1 cellular context compared by ENCODE assay signal in the genomic region with DNA sequence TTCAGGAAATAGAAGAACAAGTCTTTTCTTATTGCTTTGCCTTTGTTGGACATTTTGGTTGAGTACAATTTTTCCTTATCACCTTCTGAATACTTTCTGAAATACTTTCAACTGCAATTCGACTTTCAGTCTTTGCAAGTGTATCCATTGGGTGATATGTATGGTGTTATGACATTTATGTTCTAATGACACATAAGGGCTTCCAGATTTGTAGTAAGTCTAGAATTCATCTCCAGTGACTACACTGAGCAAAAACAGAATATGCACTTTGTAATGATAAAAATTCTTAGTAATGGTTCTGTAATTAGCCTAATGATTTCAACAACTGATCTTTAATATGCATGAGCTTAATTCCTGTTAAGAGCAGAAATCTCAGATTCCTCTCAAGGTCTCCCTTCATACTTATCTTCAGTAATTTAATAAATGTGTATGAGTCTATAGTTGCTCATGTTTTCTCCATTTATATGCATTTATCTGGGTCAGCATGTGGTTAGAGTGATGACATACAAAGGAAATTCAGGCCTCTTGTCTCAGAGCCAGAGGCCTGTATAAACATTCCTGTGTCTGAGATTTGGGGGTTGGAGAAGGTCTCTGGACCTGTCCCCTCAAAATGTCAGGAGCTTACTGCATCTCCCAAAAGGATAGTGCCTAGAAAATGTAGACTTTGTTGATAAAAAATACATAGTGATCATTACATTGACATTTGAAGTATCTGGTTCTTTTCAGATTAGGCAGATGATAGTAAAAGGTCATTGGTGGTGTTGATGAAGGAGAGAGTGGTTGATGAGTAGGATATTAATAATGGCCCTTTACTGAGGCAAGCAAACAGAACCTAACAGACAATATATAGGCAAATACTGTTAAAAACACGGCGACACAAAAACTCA.
TF ChIP-seq lines count a peak whose summit lies in the region.

No MANE protein-coding gene starts in this region.

TF ChIP-seq in SK-N-SH, 30 proteins besides CTCF, POLR2A, EP300 and RAD21 (continued from another document):
- 0 out of 2 replicates have a peak, but pooled peaks have one; percentile 34 for TF ChIP-seq GABPA (IDR thresholded peaks at IDR 0.05; ENCODE audit: low read depth)
- TF ChIP-seq, protein P1, sequence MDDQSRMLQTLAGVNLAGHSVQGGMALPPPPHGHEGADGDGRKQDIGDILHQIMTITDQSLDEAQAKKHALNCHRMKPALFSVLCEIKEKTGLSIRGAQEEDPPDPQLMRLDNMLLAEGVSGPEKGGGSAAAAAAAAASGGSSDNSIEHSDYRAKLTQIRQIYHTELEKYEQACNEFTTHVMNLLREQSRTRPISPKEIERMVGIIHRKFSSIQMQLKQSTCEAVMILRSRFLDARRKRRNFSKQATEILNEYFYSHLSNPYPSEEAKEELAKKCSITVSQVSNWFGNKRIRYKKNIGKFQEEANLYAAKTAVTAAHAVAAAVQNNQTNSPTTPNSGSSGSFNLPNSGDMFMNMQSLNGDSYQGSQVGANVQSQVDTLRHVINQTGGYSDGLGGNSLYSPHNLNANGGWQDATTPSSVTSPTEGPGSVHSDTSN (IDR thresholded peaks at IDR 0.05): peak; percentile 92
- peak; percentile 69; the same call in 1 of the 2 replicates for TF ChIP-seq MEF2A (IDR thresholded peaks at IDR 0.05; ENCODE audit: borderline replicate concordance, low read depth)
- TF ChIP-seq FOXM1 (IDR thresholded peaks at IDR 0.05; ENCODE audit: low read depth): peak; percentile 85
- TF ChIP-seq JUND (IDR thresholded peaks at IDR 0.05): peak; percentile 89
- no peak for TF ChIP-seq SIN3A (IDR thresholded peaks at IDR 0.05; ENCODE audit: borderline replicate concordance, low read depth, low read length)
- no peak for TF ChIP-seq CHD2 (IDR thresholded peaks at IDR 0.05; ENCODE audit: low read length, partially characterized antibody)
- TF ChIP-seq RFX5 (IDR thresholded peaks at IDR 0.05; ENCODE audit: low read length): no peak
- TF ChIP-seq, protein P2, sequence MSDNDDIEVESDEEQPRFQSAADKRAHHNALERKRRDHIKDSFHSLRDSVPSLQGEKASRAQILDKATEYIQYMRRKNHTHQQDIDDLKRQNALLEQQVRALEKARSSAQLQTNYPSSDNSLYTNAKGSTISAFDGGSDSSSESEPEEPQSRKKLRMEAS (IDR thresholded peaks at IDR 0.05; ENCODE audit: low read depth): peak; percentile 74; the same call in 1 of the 2 replicates
- peak; percentile 87; the same call in 1 of the 2 replicates for TF ChIP-seq POLR2AphosphoS5 (IDR thresholded peaks at IDR 0.05; ENCODE audit: low read depth, low read length)
- TF ChIP-seq RXRA (IDR thresholded peaks at IDR 0.05; ENCODE audit: borderline replicate concordance, low read depth): peak; percentile 80; the same call in 1 of the 2 replicates
- peak; percentile 84 for TF ChIP-seq FOSL2 (IDR thresholded peaks at IDR 0.05; ENCODE audit: borderline replicate concordance, low read depth)
- no peak for TF ChIP-seq EZH2phosphoT487 (IDR thresholded peaks at IDR 0.05; ENCODE audit: borderline replicate concordance, low read depth)
- peak; percentile 22; the same call in 1 of the 2 replicates for TF ChIP-seq GATA2 (CRISPR knock-in tag; IDR thresholded peaks at IDR 0.05)
- TF ChIP-seq TEAD4 (IDR thresholded peaks at IDR 0.05; ENCODE audit: borderline replicate concordance, insufficient read depth): peak; percentile 92
- peak; percentile 99 for TF ChIP-seq TCF12 (IDR thresholded peaks at IDR 0.05)
